Comparison of ENCODE assay signal across 8 cellular contexts in genomic region chr7:36390199-36391090, GRCh38. TPM values are rescaled to one million over a fixed set of nuclear protein-coding genes. Genes with fewer than 3 reads are reported as not detected.
DNase-seq lines count a peak whose midpoint lies in the region; ATAC-seq and TF ChIP-seq lines count a peak whose summit lies in the region.

No MANE protein-coding gene starts in this region.

- no peaks in the 10 kb centered on the region for H3K27me3 ChIP-seq in breast epithelium
- peaks cover 0 to 5% (median 0%) of the 10 kb centered on the region in 7 donors for H3K27me3 ChIP-seq in spleen (replicated peaks in 1 of 7)

- H3K4me3 ChIP-seq in breast epithelium (peak overlapping the region; percentile 48 to 75 (median 66)), spleen (peak overlapping the region; percentile 64 to 87 (median 76))

- H3K36me3 ChIP-seq in breast epithelium (no peaks in the 10 kb centered on the region), spleen (no peaks in the 10 kb centered on the region)

- peak overlapping the region; percentile 77 to 86 (median 82) for H3K4me3 Mint-ChIP-seq in immature natural killer cell

- H3K9me3 ChIP-seq in breast epithelium (no peaks in the 10 kb centered on the region), spleen (no peaks in the 10 kb centered on the region)

- peak overlapping the region; percentile 76 to 89 for H3K27ac ChIP-seq in breast epithelium
- H3K27ac ChIP-seq in spleen: peak overlapping the region in 5 of 8 donors; percentile 24 to 83 (median 76)

- DNase-seq in SIG-M5 treated with dmso at 0.1 percent for 504 hours (lab: John Stamatoyannopoulos, UW; ENCODE audit: unreplicated experiment) (peak; percentile 78), SIG-M5 (lab: John Stamatoyannopoulos, UW) (no peak), NCI-H1436 (lab: John Stamatoyannopoulos, UW) (peak; percentile 47), T-helper 1 cell (peak in 4 of 5 donors; percentile 14 to 65 (median 22)), breast epithelium (ENCODE audit: low spot score in 2 of 2) (peak; percentile 63 to 79), immature natural killer cell (peak; percentile 43 to 50 (median 48)), spleen (peak; percentile 88)

- H3K36me3 Mint-ChIP-seq in immature natural killer cell: peaks cover 0 to 4% (median 0%) of the 10 kb centered on the region in 3 donors

- no peaks in the 10 kb centered on the region for H3K4me1 ChIP-seq in breast epithelium
- peaks cover 8 to 37% (median 25%) of the 10 kb centered on the region in 6 donors for H3K4me1 ChIP-seq in spleen

- 1 to 2% (median 1%) methylated on average over 26 of the region's 26 CpGs for WGBS in spleen, 5 donors

- intact Hi-C loops in breast epithelium (cut with DNase I; ENCODE audit: low total_unique reads): no loop called here
- intact Hi-C loops in spleen (cut with DNase I; ENCODE audit: low total_unique reads): no loop called here

- H3K9me3 Mint-ChIP-seq in immature natural killer cell: no peaks in the 10 kb centered on the region

- TF ChIP-seq POLR2A in breast epithelium (IDR thresholded peaks at IDR 0.05) (no peak), spleen (IDR thresholded peaks at IDR 0.05) (no peak)

- TF ChIP-seq CTCF in breast epithelium (IDR thresholded peaks at IDR 0.05) (no peak), spleen (IDR thresholded peaks at IDR 0.05 in 8 of 11, conservative IDR thresholded peaks at IDR 0.05 in 3 of 11) (no peak)

- H3K27ac Mint-ChIP-seq in immature natural killer cell: peak overlapping the region in 5 of 6 donors; percentile 24 to 62 (median 43)

- H3K27me3 Mint-ChIP-seq in immature natural killer cell (ENCODE audit: low read depth in 3 of 3): peaks cover 0 to 11% (median 3%) of the 10 kb centered on the region in 3 donors

- ATAC-seq in HG02870 (IDR thresholded peaks at IDR 0.05; ENCODE audit: unreplicated experiment): peak; percentile 22

- peaks cover 25 to 29% of the 10 kb centered on the region in 2 donors for H3K4me1 Mint-ChIP-seq in immature natural killer cell

RNA-seq across cellular contexts. Expression of gene ANLN, which starts 0.8 kb away (rescaled TPM):
- total RNA-seq in breast epithelium (1 to 10 TPM; 2.3 to 5.4 (median 5.0) TPM), spleen (10 to 100 TPM in 2 of 7 donors, 1 to 10 TPM in 5; 1.7 to 14.9 (median 5.1) TPM)
- polyA plus RNA-seq in immature natural killer cell (under 1 TPM in 1 of 3 donors, not detected in 2; 0.84 TPM), spleen (1 to 10 TPM in 2 of 3 donors, under 1 TPM in 1; 0.91 to 2.1 (median 1.4) TPM)
